1 cellular context compared by ENCODE assay signal in the genomic region with DNA sequence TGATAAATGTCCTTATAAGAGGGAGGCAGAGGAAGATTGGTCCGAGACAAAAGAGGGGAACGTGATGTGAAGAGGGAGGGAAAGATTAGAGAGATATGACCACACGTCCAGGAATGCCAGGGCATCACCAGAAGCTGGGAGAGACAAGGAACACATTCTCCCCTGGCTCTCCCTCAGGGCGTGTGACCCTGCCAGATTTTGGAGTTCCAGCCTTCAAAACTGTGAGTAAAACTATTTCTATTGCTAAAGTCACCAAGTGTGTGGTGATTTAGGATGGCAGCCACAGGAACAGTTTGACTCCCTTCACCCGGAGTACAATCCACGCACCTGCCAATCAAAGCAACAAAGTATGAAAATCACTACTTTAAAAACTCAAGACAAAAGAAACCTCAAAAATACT.
TF ChIP-seq lines count a peak whose summit lies in the region.

No MANE protein-coding gene starts in this region.

TF ChIP-seq in SK-N-SH, 30 proteins besides CTCF, POLR2A, EP300 and RAD21 (continued from another document):
- TF ChIP-seq, protein P1, sequence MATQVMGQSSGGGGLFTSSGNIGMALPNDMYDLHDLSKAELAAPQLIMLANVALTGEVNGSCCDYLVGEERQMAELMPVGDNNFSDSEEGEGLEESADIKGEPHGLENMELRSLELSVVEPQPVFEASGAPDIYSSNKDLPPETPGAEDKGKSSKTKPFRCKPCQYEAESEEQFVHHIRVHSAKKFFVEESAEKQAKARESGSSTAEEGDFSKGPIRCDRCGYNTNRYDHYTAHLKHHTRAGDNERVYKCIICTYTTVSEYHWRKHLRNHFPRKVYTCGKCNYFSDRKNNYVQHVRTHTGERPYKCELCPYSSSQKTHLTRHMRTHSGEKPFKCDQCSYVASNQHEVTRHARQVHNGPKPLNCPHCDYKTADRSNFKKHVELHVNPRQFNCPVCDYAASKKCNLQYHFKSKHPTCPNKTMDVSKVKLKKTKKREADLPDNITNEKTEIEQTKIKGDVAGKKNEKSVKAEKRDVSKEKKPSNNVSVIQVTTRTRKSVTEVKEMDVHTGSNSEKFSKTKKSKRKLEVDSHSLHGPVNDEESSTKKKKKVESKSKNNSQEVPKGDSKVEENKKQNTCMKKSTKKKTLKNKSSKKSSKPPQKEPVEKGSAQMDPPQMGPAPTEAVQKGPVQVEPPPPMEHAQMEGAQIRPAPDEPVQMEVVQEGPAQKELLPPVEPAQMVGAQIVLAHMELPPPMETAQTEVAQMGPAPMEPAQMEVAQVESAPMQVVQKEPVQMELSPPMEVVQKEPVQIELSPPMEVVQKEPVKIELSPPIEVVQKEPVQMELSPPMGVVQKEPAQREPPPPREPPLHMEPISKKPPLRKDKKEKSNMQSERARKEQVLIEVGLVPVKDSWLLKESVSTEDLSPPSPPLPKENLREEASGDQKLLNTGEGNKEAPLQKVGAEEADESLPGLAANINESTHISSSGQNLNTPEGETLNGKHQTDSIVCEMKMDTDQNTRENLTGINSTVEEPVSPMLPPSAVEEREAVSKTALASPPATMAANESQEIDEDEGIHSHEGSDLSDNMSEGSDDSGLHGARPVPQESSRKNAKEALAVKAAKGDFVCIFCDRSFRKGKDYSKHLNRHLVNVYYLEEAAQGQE (IDR thresholded peaks at IDR 0.05; ENCODE audit: low read depth, low read length), result no peak
- TF ChIP-seq, protein P2, sequence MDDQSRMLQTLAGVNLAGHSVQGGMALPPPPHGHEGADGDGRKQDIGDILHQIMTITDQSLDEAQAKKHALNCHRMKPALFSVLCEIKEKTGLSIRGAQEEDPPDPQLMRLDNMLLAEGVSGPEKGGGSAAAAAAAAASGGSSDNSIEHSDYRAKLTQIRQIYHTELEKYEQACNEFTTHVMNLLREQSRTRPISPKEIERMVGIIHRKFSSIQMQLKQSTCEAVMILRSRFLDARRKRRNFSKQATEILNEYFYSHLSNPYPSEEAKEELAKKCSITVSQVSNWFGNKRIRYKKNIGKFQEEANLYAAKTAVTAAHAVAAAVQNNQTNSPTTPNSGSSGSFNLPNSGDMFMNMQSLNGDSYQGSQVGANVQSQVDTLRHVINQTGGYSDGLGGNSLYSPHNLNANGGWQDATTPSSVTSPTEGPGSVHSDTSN (IDR thresholded peaks at IDR 0.05), result no peak
- TF ChIP-seq TAF1 (IDR thresholded peaks at IDR 0.05; ENCODE audit: borderline replicate concordance, low read depth, low read length) (no peak), RFX5 (IDR thresholded peaks at IDR 0.05; ENCODE audit: low read length) (no peak), SMC3 (IDR thresholded peaks at IDR 0.05; ENCODE audit: low read depth, low read length) (no peak), YY1 (IDR thresholded peaks at IDR 0.05; ENCODE audit: low read depth) (no peak), FOXJ3 (CRISPR knock-in tag; IDR thresholded peaks at IDR 0.05) (no peak), TEAD4 (IDR thresholded peaks at IDR 0.05; ENCODE audit: borderline replicate concordance, insufficient read depth) (no peak)
- TF ChIP-seq, protein P3, sequence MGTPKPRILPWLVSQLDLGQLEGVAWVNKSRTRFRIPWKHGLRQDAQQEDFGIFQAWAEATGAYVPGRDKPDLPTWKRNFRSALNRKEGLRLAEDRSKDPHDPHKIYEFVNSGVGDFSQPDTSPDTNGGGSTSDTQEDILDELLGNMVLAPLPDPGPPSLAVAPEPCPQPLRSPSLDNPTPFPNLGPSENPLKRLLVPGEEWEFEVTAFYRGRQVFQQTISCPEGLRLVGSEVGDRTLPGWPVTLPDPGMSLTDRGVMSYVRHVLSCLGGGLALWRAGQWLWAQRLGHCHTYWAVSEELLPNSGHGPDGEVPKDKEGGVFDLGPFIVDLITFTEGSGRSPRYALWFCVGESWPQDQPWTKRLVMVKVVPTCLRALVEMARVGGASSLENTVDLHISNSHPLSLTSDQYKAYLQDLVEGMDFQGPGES (IDR thresholded peaks at IDR 0.05; ENCODE audit: low read depth, low read length), result no peak
- TF ChIP-seq, protein P4, sequence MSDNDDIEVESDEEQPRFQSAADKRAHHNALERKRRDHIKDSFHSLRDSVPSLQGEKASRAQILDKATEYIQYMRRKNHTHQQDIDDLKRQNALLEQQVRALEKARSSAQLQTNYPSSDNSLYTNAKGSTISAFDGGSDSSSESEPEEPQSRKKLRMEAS (IDR thresholded peaks at IDR 0.05; ENCODE audit: low read depth), result no peak
TF ChIP-seq in SK-N-SH: peak in this region for 0.
